In genomic region chr11:95108671-95109551, GRCh38 we compare ENCODE assay signal across 2 cellular contexts.
TF ChIP-seq lines count a peak whose summit lies in the region.

No MANE protein-coding gene starts in this region.

TF ChIP-seq in SK-N-SH, 30 proteins besides CTCF, POLR2A, EP300 and RAD21 (continued from another document):
- TF ChIP-seq MAX (IDR thresholded peaks at IDR 0.05; ENCODE audit: low read depth) (no peak), REST (IDR thresholded peaks at IDR 0.05; ENCODE audit: low read depth, low read length) (peak; percentile 63; the same call in 1 of the 2 replicates)

TF ChIP-seq in SK-N-SH treated with all-trans-retinoic acid at 6 μM for 48 hours, 23 proteins besides CTCF, POLR2A, EP300 and RAD21 (continued from another document):
- TF ChIP-seq ISL1 (CRISPR knock-in tag; IDR thresholded peaks at IDR 0.05) (no peak), RARB (CRISPR knock-in tag; IDR thresholded peaks at IDR 0.05) (no peak), PPARA (CRISPR knock-in tag; IDR thresholded peaks at IDR 0.05; ENCODE audit: borderline replicate concordance) (no peak), ESRRG (CRISPR knock-in tag; IDR thresholded peaks at IDR 0.05) (no peak), GLIS3 (CRISPR knock-in tag; IDR thresholded peaks at IDR 0.05) (no peak), TOX (CRISPR knock-in tag; IDR thresholded peaks at IDR 0.05; ENCODE audit: borderline replicate concordance) (no peak), SNAI2 (CRISPR knock-in tag; IDR thresholded peaks at IDR 0.05) (no peak), POU6F1 (CRISPR knock-in tag; IDR thresholded peaks at IDR 0.05; ENCODE audit: borderline replicate concordance, low read depth) (no peak), ZFP3 (CRISPR knock-in tag; IDR thresholded peaks at IDR 0.05) (no peak), TSHZ2 (CRISPR knock-in tag; IDR thresholded peaks at IDR 0.05) (no peak), ZC3H10 (CRISPR knock-in tag; IDR thresholded peaks at IDR 0.05) (no peak), ZNF70 (CRISPR knock-in tag; IDR thresholded peaks at IDR 0.05) (no peak), BACH2 (CRISPR knock-in tag; IDR thresholded peaks at IDR 0.05; ENCODE audit: borderline replicate concordance) (no peak)
